ENCODE assay signal across 21 cellular contexts in genomic region chr22:17472886-17473285, GRCh38.
DNase-seq lines count a peak whose midpoint lies in the region; ATAC-seq and TF ChIP-seq lines count a peak whose summit lies in the region.
"Had no signal": no experiment of that assay in that cellular context is flagged by ENCODE, and none has a peak within 500 bp of the region (broad histone marks: within the 10 kb centered on the region; RNA-seq: fewer than 3 reads in every experiment).

No MANE protein-coding gene starts in this region.

- no peaks in the 10 kb centered on the region for H3K9me3 Mint-ChIP-seq in nephron progenitor cell
- H3K9me3 Mint-ChIP-seq in progenitor cell of endocrine pancreas (ENCODE audit: low read depth): no peaks in the 10 kb centered on the region
- H3K9me3 Mint-ChIP-seq: activated CD4-positive, alpha-beta memory T cell treated with anti-CD3 and anti-CD28 coated beads, Interleukin-2, amount 10 ng/mL, durations not matched to agents 7 days and 5 days; activated T-cell treated with anti-CD3 and anti-CD28 coated beads, Interleukin-2, amount 50 U/mL, for 24 hours had no signal

- TF ChIP-seq CTCF in left ventricle myocardium inferior (IDR thresholded peaks at IDR 0.05; ENCODE audit: borderline replicate concordance) (no peak), heart right ventricle (IDR thresholded peaks at IDR 0.05) (no peak), nephron progenitor cell (IDR thresholded peaks at IDR 0.05) (no peak), progenitor cell of endocrine pancreas (IDR thresholded peaks at IDR 0.05; ENCODE audit: unreplicated experiment) (no peak), transverse colon (IDR thresholded peaks at IDR 0.05) (no peak)

- TF ChIP-seq POLR2A in transverse colon (IDR thresholded peaks at IDR 0.05): no peak

- H3K27me3 Mint-ChIP-seq in nephron progenitor cell (ENCODE audit: low read depth, poor library complexity) (no peaks in the 10 kb centered on the region), progenitor cell of endocrine pancreas (no peaks in the 10 kb centered on the region)

- H3K36me3 ChIP-seq in left ventricle myocardium inferior (no peaks in the 10 kb centered on the region), heart right ventricle (no peaks in the 10 kb centered on the region), transverse colon (no peaks in the 10 kb centered on the region)
- H3K36me3 ChIP-seq: esophagus squamous epithelium, neutrophil, right atrium auricular region had no signal

- H3K4me1 ChIP-seq in left ventricle myocardium inferior: peaks cover 40% of the 10 kb centered on the region
- H3K4me1 ChIP-seq in heart right ventricle: peaks cover 0 to 41% (median 28%) of the 10 kb centered on the region in 9 donors
- no peaks in the 10 kb centered on the region for H3K4me1 ChIP-seq in transverse colon
- H3K4me1 ChIP-seq: Caco-2, esophagus squamous epithelium had no signal

- no peak for DNase-seq in left ventricle myocardium inferior
- no peak for DNase-seq in heart right ventricle
- DNase-seq in cerebellar cortex (ENCODE audit: low spot score): peak; percentile 20
- DNase-seq in nephron progenitor cell: no peak
- no peak for DNase-seq in progenitor cell of endocrine pancreas (ENCODE audit: low spot score, unreplicated experiment)
- no peak for DNase-seq in transverse colon
- DNase-seq: activated CD4-positive, alpha-beta memory T cell treated with anti-CD3 and anti-CD28 coated beads, Interleukin-2, amount 10 ng/mL, durations not matched to agents 7 days and 5 days; activated naive CD4-positive, alpha-beta T cell treated with Interleukin-2 at 50 U/mL for 16 hours; activated T-cell treated with anti-CD3 and anti-CD28 coated beads, Interleukin-2, amount 50 U/mL, for 24 hours; Caco-2; cerebellar nuclear complex; effector CD4-positive, alpha-beta T cell; esophagus squamous epithelium; KG1; NCI-H226; SK-N-SH had no signal

- intact Hi-C loops in left ventricle myocardium inferior (cut with micrococcal nuclease): no loop called here
- intact Hi-C loops in heart right ventricle (cut with DNase I): loop anchor here in 3 of 10 donors (5.0 to 10.0 kb wide), 3 partner anchors 36 to 108 kb away; partner anchors contain the start of gene CECR2 (in 1 of the 3)
- intact Hi-C loops in transverse colon (cut with DNase I; ENCODE audit: low total_unique reads): no loop called here

- H3K4me3 Mint-ChIP-seq in nephron progenitor cell (no peak overlapping the region), progenitor cell of endocrine pancreas (ENCODE audit: low read depth) (no peak overlapping the region)
- H3K4me3 Mint-ChIP-seq: activated CD4-positive, alpha-beta memory T cell treated with anti-CD3 and anti-CD28 coated beads, Interleukin-2, amount 10 ng/mL, durations not matched to agents 7 days and 5 days; activated T-cell treated with anti-CD3 and anti-CD28 coated beads, Interleukin-2, amount 50 U/mL, for 24 hours had no signal

- H3K4me1 Mint-ChIP-seq in nephron progenitor cell: peaks cover 73% of the 10 kb centered on the region
- H3K4me1 Mint-ChIP-seq in progenitor cell of endocrine pancreas (ENCODE audit: low read depth): peaks cover 28% of the 10 kb centered on the region
- H3K4me1 Mint-ChIP-seq: activated CD4-positive, alpha-beta memory T cell treated with anti-CD3 and anti-CD28 coated beads, Interleukin-2, amount 10 ng/mL, durations not matched to agents 7 days and 5 days had no signal

- in situ Hi-C loops in transverse colon (cut with MboI; ENCODE audit: low pct_ligation_motif_present in 1 of 4, low pct_unique_long_range_greater_than_20kb in 1 of 4, low sequenced_read_pairs in 3 of 4): no loop called here

- H3K27ac ChIP-seq in left ventricle myocardium inferior (replicated peaks) (peak overlapping the region; percentile 61), heart right ventricle (peak overlapping the region in 2 of 10 donors; percentile 3 to 34), transverse colon (no peak overlapping the region)
- H3K27ac ChIP-seq: esophagus squamous epithelium, neutrophil, VCaP had no signal

- ATAC-seq in heart right ventricle (no peak), HG03520 (IDR thresholded peaks at IDR 0.05; ENCODE audit: unreplicated experiment) (no peak), GM18858 (IDR thresholded peaks at IDR 0.05; ENCODE audit: unreplicated experiment) (no peak)

- no peak for TF ChIP-seq EP300 in transverse colon (IDR thresholded peaks at IDR 0.05; ENCODE audit: low read depth)

- 40 to 41% methylated on average over 6 of the region's 6 CpGs for WGBS in heart right ventricle, 2 donors
- WGBS in transverse colon (ENCODE audit: low coverage in 1 of 2), 2 donors: 71 to 77% methylated on average over 1 to 6 of the region's 6 CpGs

- H3K27me3 ChIP-seq in left ventricle myocardium inferior (ENCODE audit: low read depth): no peaks in the 10 kb centered on the region
- peaks cover 0 to 9% (median 0%) of the 10 kb centered on the region in 7 donors for H3K27me3 ChIP-seq in heart right ventricle
- H3K27me3 ChIP-seq in transverse colon: peaks cover 8% of the 10 kb centered on the region
- H3K27me3 ChIP-seq: right atrium auricular region had no signal

- H3K27ac Mint-ChIP-seq in nephron progenitor cell (peak overlapping the region; percentile 95), progenitor cell of endocrine pancreas (no peak overlapping the region)
- H3K27ac Mint-ChIP-seq: activated CD4-positive, alpha-beta memory T cell treated with anti-CD3 and anti-CD28 coated beads, Interleukin-2, amount 10 ng/mL, durations not matched to agents 7 days and 5 days; activated T-cell treated with anti-CD3 and anti-CD28 coated beads, Interleukin-2, amount 50 U/mL, for 24 hours had no signal

- H3K9me3 ChIP-seq in left ventricle myocardium inferior (replicated peaks) (no peaks in the 10 kb centered on the region), heart right ventricle (no peaks in the 10 kb centered on the region), transverse colon (no peaks in the 10 kb centered on the region)
- H3K9me3 ChIP-seq: Caco-2, esophagus squamous epithelium, neutrophil, right atrium auricular region, SK-N-SH had no signal

- H3K36me3 Mint-ChIP-seq in nephron progenitor cell (ENCODE audit: low read depth) (peaks cover 24% of the 10 kb centered on the region), progenitor cell of endocrine pancreas (ENCODE audit: insufficient read depth) (peaks cover 2% of the 10 kb centered on the region)

- H3K4me3 ChIP-seq in left ventricle myocardium inferior: no peak overlapping the region
- H3K4me3 ChIP-seq in heart right ventricle: no peak overlapping the region
- H3K4me3 ChIP-seq in transverse colon: no peak overlapping the region
- H3K4me3 ChIP-seq: esophagus squamous epithelium, right atrium auricular region had no signal
